In the genomic region with DNA sequence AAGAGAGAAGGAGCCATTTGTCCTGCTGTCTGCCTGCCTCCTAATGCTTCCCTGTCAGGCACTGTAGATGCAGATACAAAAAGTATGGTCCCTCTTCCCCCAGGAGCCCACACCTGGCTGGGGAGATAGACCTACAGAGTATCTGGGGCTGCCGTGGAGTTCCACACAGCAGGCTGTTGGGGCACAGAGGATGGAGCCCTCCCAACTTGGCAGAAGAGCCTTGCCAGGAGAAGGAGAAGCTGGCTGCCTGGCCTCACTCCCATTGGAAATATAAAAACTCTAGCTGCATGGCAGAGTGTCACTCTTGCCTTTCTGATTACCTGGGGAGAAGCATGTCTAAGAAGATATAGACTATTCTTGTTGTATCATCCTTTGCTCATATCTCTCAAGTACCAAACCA, we compare ENCODE assay signal across 23 cellular contexts.
"Had no signal": no experiment of that assay in that cellular context is flagged by ENCODE, and none has a peak within 500 bp of the region (broad histone marks: within the 10 kb centered on the region; RNA-seq: fewer than 3 reads in every experiment).

No MANE protein-coding gene starts in this region.

- DNase-seq: naive thymus-derived CD4-positive, alpha-beta T cell; occipital lobe; ovary; psoas muscle; right cardiac atrium; right lobe of liver; sigmoid colon; small intestine; stimulated activated CD4-positive, alpha-beta T cell treated with anti-CD3 and anti-CD28 coated beads, Interleukin-15, amount 100 ng/mL, for 24 hours; stimulated activated CD4-positive, alpha-beta T cell treated with anti-CD3 and anti-CD28 coated beads, Interleukin-2, amount 100 ng/mL, for 24 hours; stimulated activated CD4-positive, alpha-beta T cell treated with anti-CD3 and anti-CD28 coated beads, Interleukin-2, amount 100 ng/mL, for 48 hours; stimulated activated CD4-positive, alpha-beta T cell treated with anti-CD3 and anti-CD28 coated beads, Interleukin-4, amount 100 ng/mL, for 24 hours; stimulated activated naive B cell treated with anti-CD40 and anti-IgM and Interleukin-4, amounts not matched to agents 10 μg/mL and 1 μg/mL and 100 μg/mL, for 72 hours; stimulated activated naive CD4-positive, alpha-beta T cell treated with Interleukin-2 at 50 U/mL for 16 hours; stomach; thyroid gland; trophoblast cell; upper lobe of left lung had no signal

- H3K4me1 Mint-ChIP-seq: stimulated activated naive B cell treated with anti-CD40 and anti-IgM and Interleukin-4, amounts not matched to agents 10 μg/mL and 1 μg/mL and 100 μg/mL, for 72 hours had no signal

- H3K27ac Mint-ChIP-seq: naive thymus-derived CD4-positive, alpha-beta T cell; nephron; neural progenitor cell; progenitor cell of endocrine pancreas; stimulated activated effector memory CD8-positive, alpha-beta T cell treated with anti-CD3 and anti-CD28 coated beads, Interleukin-12 subunit alpha, Interleukin-12 subunit beta, amount 100 ng/mL, for 72 hours; stimulated activated naive B cell treated with anti-CD40 and anti-IgM and Interleukin-4, amounts not matched to agents 10 μg/mL and 1 μg/mL and 100 μg/mL, for 72 hours; stimulated activated naive CD8-positive, alpha-beta T cell treated with anti-CD3 and anti-CD28 coated beads, Interleukin-15, Interleukin-2, amounts not matched to agents 100 ng/mL and 50 ng/mL, for 24 hours had no signal

- H3K9me3 Mint-ChIP-seq: naive thymus-derived CD4-positive, alpha-beta T cell; nephron; neural progenitor cell; stimulated activated effector memory CD8-positive, alpha-beta T cell treated with anti-CD3 and anti-CD28 coated beads, Interleukin-12 subunit alpha, Interleukin-12 subunit beta, amount 100 ng/mL, for 72 hours; stimulated activated naive B cell treated with anti-CD40 and anti-IgM and Interleukin-4, amounts not matched to agents 10 μg/mL and 1 μg/mL and 100 μg/mL, for 72 hours; stimulated activated naive CD8-positive, alpha-beta T cell treated with anti-CD3 and anti-CD28 coated beads, Interleukin-15, Interleukin-2, amounts not matched to agents 100 ng/mL and 50 ng/mL, for 24 hours had no signal

- H3K4me3 Mint-ChIP-seq: naive thymus-derived CD4-positive, alpha-beta T cell; nephron; neural progenitor cell; stimulated activated effector memory CD8-positive, alpha-beta T cell treated with anti-CD3 and anti-CD28 coated beads, Interleukin-12 subunit alpha, Interleukin-12 subunit beta, amount 100 ng/mL, for 72 hours; stimulated activated naive B cell treated with anti-CD40 and anti-IgM and Interleukin-4, amounts not matched to agents 10 μg/mL and 1 μg/mL and 100 μg/mL, for 72 hours; stimulated activated naive CD8-positive, alpha-beta T cell treated with anti-CD3 and anti-CD28 coated beads, Interleukin-15, Interleukin-2, amounts not matched to agents 100 ng/mL and 50 ng/mL, for 24 hours had no signal

- H3K36me3 Mint-ChIP-seq: naive thymus-derived CD4-positive, alpha-beta T cell; neural progenitor cell; stimulated activated effector memory CD8-positive, alpha-beta T cell treated with anti-CD3 and anti-CD28 coated beads, Interleukin-12 subunit alpha, Interleukin-12 subunit beta, amount 100 ng/mL, for 72 hours; stimulated activated naive B cell treated with anti-CD40 and anti-IgM and Interleukin-4, amounts not matched to agents 10 μg/mL and 1 μg/mL and 100 μg/mL, for 72 hours had no signal

- ATAC-seq: naive thymus-derived CD4-positive, alpha-beta T cell; psoas muscle; right cardiac atrium; right lobe of liver; stimulated activated effector memory CD8-positive, alpha-beta T cell treated with anti-CD3 and anti-CD28 coated beads, Interleukin-12 subunit alpha, Interleukin-12 subunit beta, amount 100 ng/mL, for 72 hours; stimulated activated naive B cell treated with anti-CD40 and anti-IgM and Interleukin-4, amounts not matched to agents 10 μg/mL and 1 μg/mL and 100 μg/mL, for 72 hours had no signal
